Comparison of ENCODE assay signal across 8 cellular contexts in the genomic region with DNA sequence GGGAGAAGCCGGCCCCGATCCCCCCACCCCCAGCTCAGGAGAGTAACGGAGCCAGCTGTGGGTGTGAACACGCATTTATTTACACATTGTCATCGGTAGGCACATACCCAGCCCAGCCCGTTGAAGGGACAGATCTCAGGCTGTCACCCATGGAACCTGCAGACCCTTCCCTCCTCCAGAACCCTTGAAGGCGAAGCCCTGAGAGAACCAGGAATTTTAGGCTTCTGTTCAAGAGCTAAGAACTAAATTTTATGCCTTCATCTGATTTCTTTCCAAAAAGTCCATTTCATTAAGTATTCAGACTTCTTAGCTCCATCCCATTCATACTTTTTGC. TPM values are rescaled to one million over a fixed set of nuclear protein-coding genes. Genes with fewer than 3 reads are reported as not detected.
A peak's percentile ranks its signal among the peaks of the same experiment; 100 is the strongest.
DNase-seq lines count a peak whose midpoint lies in the region; ATAC-seq and TF ChIP-seq lines count a peak whose summit lies in the region.

No MANE protein-coding gene starts in this region.

- H3K9ac ChIP-seq in neural cell (ENCODE audit: low read length): peak overlapping the region; percentile 99

- TF ChIP-seq CTCF in GM12865 (IDR thresholded peaks at IDR 0.05; ENCODE audit: insufficient read depth, low read depth, low read length, missing control alignments) (no peak), choroid plexus epithelial cell (conservative IDR thresholded peaks at IDR 0.05; ENCODE audit: low read depth, low read length) (no peak), neural cell (IDR thresholded peaks at IDR 0.05; ENCODE audit: poor library complexity, severe bottlenecking) (no peak)

- peak; percentile 7 for TF ChIP-seq EP300 in neural cell (conservative IDR thresholded peaks at IDR 0.05; ENCODE audit: poor library complexity, severe bottlenecking)

- DNase-seq in GM12865 (ENCODE audit: low read depth) (no peak), choroid plexus epithelial cell (ENCODE audit: low read depth) (no peak), HuH-7 (ENCODE audit: low spot score) (no peak), NK-92 (lab: John Stamatoyannopoulos, UW; ENCODE audit: unreplicated experiment) (no peak), SW 1271 (lab: John Stamatoyannopoulos, UW) (no peak)

- peak overlapping the region; percentile 54 for H2AFZ ChIP-seq in neural cell (ENCODE audit: low read depth, low read length)

- no peaks in the 10 kb centered on the region for H3K27me3 ChIP-seq in neural cell (ENCODE audit: insufficient read depth, low read depth, low read length)

- no peaks in the 10 kb centered on the region for H3K36me3 ChIP-seq in neural cell (ENCODE audit: insufficient read depth, low read length)

- peaks cover 3% of the 10 kb centered on the region for H3F3A ChIP-seq in neural cell (ENCODE audit: insufficient read depth, low read length, poor library complexity, severe bottlenecking)

- H3K9me3 ChIP-seq in neural cell (ENCODE audit: low read length): no peaks in the 10 kb centered on the region

- no peak for TF ChIP-seq RAD21 in neural cell (conservative IDR thresholded peaks at IDR 0.05)

- peak overlapping the region; percentile 99 for H3K4me3 ChIP-seq in GM12865 (ENCODE audit: low read depth, low read length)
- peak overlapping the region; percentile 98 for H3K4me3 ChIP-seq in choroid plexus epithelial cell (ENCODE audit: low read depth, low read length)
- H3K4me3 ChIP-seq in neural cell (ENCODE audit: low read length): peak overlapping the region; percentile 100

- no peaks in the 10 kb centered on the region for H4K20me1 ChIP-seq in neural cell (ENCODE audit: insufficient read depth)

- peak overlapping the region; percentile 96 for H3K27ac ChIP-seq in neural cell (ENCODE audit: low read length)

- H3K9me2 ChIP-seq in neural cell (ENCODE audit: insufficient read depth, low read length): no peaks in the 10 kb centered on the region

- H3K4me2 ChIP-seq in neural cell (ENCODE audit: low read length): peak overlapping the region; percentile 87

- H3K79me2 ChIP-seq in neural cell (replicated peaks; ENCODE audit: insufficient read depth, low read length): peaks cover 31% of the 10 kb centered on the region

- peak; percentile 3 for ATAC-seq in HG03520 (IDR thresholded peaks at IDR 0.05; ENCODE audit: unreplicated experiment)
- ATAC-seq in GM21786 (IDR thresholded peaks at IDR 0.05; ENCODE audit: unreplicated experiment): no peak

TF ChIP-seq in neural cell, 6 proteins besides CTCF, POLR2A, EP300 and RAD21:
- TF ChIP-seq SMC3 (conservative IDR thresholded peaks at IDR 0.05; ENCODE audit: poor library complexity): no peak
- TF ChIP-seq MXI1 (conservative IDR thresholded peaks at IDR 0.05; ENCODE audit: poor library complexity, severe bottlenecking): no peak
- no peak for TF ChIP-seq POLR2AphosphoS5 (IDR thresholded peaks at IDR 0.05)
- no peak for TF ChIP-seq TAF1 (IDR thresholded peaks at IDR 0.05; ENCODE audit: low read depth)
- no peak for TF ChIP-seq EZH2 (IDR thresholded peaks at IDR 0.05; ENCODE audit: borderline replicate concordance, insufficient read depth, low read length, poor library complexity, severe bottlenecking)
- TF ChIP-seq, protein P1, sequence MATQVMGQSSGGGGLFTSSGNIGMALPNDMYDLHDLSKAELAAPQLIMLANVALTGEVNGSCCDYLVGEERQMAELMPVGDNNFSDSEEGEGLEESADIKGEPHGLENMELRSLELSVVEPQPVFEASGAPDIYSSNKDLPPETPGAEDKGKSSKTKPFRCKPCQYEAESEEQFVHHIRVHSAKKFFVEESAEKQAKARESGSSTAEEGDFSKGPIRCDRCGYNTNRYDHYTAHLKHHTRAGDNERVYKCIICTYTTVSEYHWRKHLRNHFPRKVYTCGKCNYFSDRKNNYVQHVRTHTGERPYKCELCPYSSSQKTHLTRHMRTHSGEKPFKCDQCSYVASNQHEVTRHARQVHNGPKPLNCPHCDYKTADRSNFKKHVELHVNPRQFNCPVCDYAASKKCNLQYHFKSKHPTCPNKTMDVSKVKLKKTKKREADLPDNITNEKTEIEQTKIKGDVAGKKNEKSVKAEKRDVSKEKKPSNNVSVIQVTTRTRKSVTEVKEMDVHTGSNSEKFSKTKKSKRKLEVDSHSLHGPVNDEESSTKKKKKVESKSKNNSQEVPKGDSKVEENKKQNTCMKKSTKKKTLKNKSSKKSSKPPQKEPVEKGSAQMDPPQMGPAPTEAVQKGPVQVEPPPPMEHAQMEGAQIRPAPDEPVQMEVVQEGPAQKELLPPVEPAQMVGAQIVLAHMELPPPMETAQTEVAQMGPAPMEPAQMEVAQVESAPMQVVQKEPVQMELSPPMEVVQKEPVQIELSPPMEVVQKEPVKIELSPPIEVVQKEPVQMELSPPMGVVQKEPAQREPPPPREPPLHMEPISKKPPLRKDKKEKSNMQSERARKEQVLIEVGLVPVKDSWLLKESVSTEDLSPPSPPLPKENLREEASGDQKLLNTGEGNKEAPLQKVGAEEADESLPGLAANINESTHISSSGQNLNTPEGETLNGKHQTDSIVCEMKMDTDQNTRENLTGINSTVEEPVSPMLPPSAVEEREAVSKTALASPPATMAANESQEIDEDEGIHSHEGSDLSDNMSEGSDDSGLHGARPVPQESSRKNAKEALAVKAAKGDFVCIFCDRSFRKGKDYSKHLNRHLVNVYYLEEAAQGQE (IDR thresholded peaks at IDR 0.05; ENCODE audit: borderline replicate concordance): no peak
TF ChIP-seq in neural cell: peak in this region for 0.

RNA-seq across cellular contexts. Expression of gene BRMS1, which starts 0.4 kb away (rescaled TPM):
- polyA plus RNA-seq in neural cell: 78.3 and 108 TPM in 2 replicates
- polyA minus RNA-seq in neural cell: 31.5 and 32.9 TPM in 2 replicates

RNA-seq across cellular contexts. Expression of gene B4GAT1, which starts 2.1 kb away (rescaled TPM):
- 162 TPM in 2 replicates for polyA plus RNA-seq in neural cell
- polyA minus RNA-seq in neural cell: 81.5 and 92.8 TPM in 2 replicates

RNA-seq across cellular contexts. Expression of gene RIN1, which starts 9.0 kb away (rescaled TPM):
- 1.4 and 4.2 TPM in 2 replicates for polyA plus RNA-seq in neural cell
- 0.24 and 1.3 TPM in 2 replicates for polyA minus RNA-seq in neural cell

RNA-seq across cellular contexts. Expression of gene SLC29A2, which starts 26.3 kb away (rescaled TPM):
- polyA plus RNA-seq in neural cell: 1.7 and 2.2 TPM in 2 replicates
- polyA minus RNA-seq in neural cell: 1.5 and 2.1 TPM in 2 replicates

RNA-seq across cellular contexts. Expression of gene CD248, which starts 28.4 kb away (rescaled TPM):
- polyA plus RNA-seq in neural cell: not detected in 2 replicates
- not detected in 2 replicates for polyA minus RNA-seq in neural cell
